ENCODE assay signal across 14 cellular contexts in genomic region chr10:586151-586550, GRCh38.
"Had no signal": no experiment of that assay in that cellular context is flagged by ENCODE, and none has a peak within 500 bp of the region (broad histone marks: within the 10 kb centered on the region; RNA-seq: fewer than 3 reads in every experiment).

No MANE protein-coding gene starts in this region.

- H3K36me3 ChIP-seq: esophagus muscularis mucosa, lower lobe of right lung, neutrophil, right lobe of liver, tibial artery had no signal

- DNase-seq: activated CD4-positive, alpha-beta T cell treated with anti-CD3 and anti-CD28 coated beads for 48 hours; activated naive CD4-positive, alpha-beta T cell treated with anti-CD3 and anti-CD28 coated beads, Interleukin-2, amount 10 ng/mL, durations not matched to agents 7 days and 5 days; foreskin fibroblast; glutamatergic neuron; lower lobe of right lung; midbrain; right lobe of liver; T-helper 2 cell; tibial artery had no signal

- H3K4me3 ChIP-seq: body of pancreas, esophagus muscularis mucosa, lower lobe of right lung, right lobe of liver, tibial artery had no signal

- H3K27me3 ChIP-seq: body of pancreas, esophagus muscularis mucosa, right lobe of liver, tibial artery had no signal

- H3K4me1 ChIP-seq: body of pancreas, lower lobe of right lung, right lobe of liver had no signal

- ATAC-seq: activated T-helper 17 cell treated with anti-CD3 and anti-CD28 coated beads, Interleukin-2, amount 50 U/mL, for 72 hours; body of pancreas; lower lobe of right lung; right lobe of liver; stimulated activated memory B cell treated with anti-CD40 and anti-IgM and Interleukin-4, amounts not matched to agents 10 μg/mL and 1 μg/mL and 100 μg/mL, for 72 hours had no signal

- H3K9me3 Mint-ChIP-seq: activated naive CD4-positive, alpha-beta T cell treated with anti-CD3 and anti-CD28 coated beads, Interleukin-2, amount 10 ng/mL, durations not matched to agents 7 days and 5 days; activated T-helper 17 cell treated with anti-CD3 and anti-CD28 coated beads, Interleukin-2, amount 50 U/mL, for 72 hours; stimulated activated memory B cell treated with anti-CD40 and anti-IgM and Interleukin-4, amounts not matched to agents 10 μg/mL and 1 μg/mL and 100 μg/mL, for 72 hours had no signal

- H3K4me3 Mint-ChIP-seq: activated naive CD4-positive, alpha-beta T cell treated with anti-CD3 and anti-CD28 coated beads, Interleukin-2, amount 10 ng/mL, durations not matched to agents 7 days and 5 days; activated T-helper 17 cell treated with anti-CD3 and anti-CD28 coated beads, Interleukin-2, amount 50 U/mL, for 72 hours; stimulated activated memory B cell treated with anti-CD40 and anti-IgM and Interleukin-4, amounts not matched to agents 10 μg/mL and 1 μg/mL and 100 μg/mL, for 72 hours had no signal

- H3K27ac Mint-ChIP-seq: activated naive CD4-positive, alpha-beta T cell treated with anti-CD3 and anti-CD28 coated beads, Interleukin-2, amount 10 ng/mL, durations not matched to agents 7 days and 5 days; activated T-helper 17 cell treated with anti-CD3 and anti-CD28 coated beads, Interleukin-2, amount 50 U/mL, for 72 hours; stimulated activated memory B cell treated with anti-CD40 and anti-IgM and Interleukin-4, amounts not matched to agents 10 μg/mL and 1 μg/mL and 100 μg/mL, for 72 hours had no signal

- H3K27ac ChIP-seq: body of pancreas, esophagus muscularis mucosa, lower lobe of right lung, neutrophil, right lobe of liver, tibial artery had no signal

- H3K9me3 ChIP-seq: body of pancreas, esophagus muscularis mucosa, lower lobe of right lung, neutrophil, right lobe of liver, tibial artery had no signal

- H3K36me3 Mint-ChIP-seq: activated naive CD4-positive, alpha-beta T cell treated with anti-CD3 and anti-CD28 coated beads, Interleukin-2, amount 10 ng/mL, durations not matched to agents 7 days and 5 days; stimulated activated memory B cell treated with anti-CD40 and anti-IgM and Interleukin-4, amounts not matched to agents 10 μg/mL and 1 μg/mL and 100 μg/mL, for 72 hours had no signal

- H3K4me1 Mint-ChIP-seq: activated naive CD4-positive, alpha-beta T cell treated with anti-CD3 and anti-CD28 coated beads, Interleukin-2, amount 10 ng/mL, durations not matched to agents 7 days and 5 days; activated T-helper 17 cell treated with anti-CD3 and anti-CD28 coated beads, Interleukin-2, amount 50 U/mL, for 72 hours; stimulated activated memory B cell treated with anti-CD40 and anti-IgM and Interleukin-4, amounts not matched to agents 10 μg/mL and 1 μg/mL and 100 μg/mL, for 72 hours had no signal
